1 cellular context compared by ENCODE assay signal in the genomic region with DNA sequence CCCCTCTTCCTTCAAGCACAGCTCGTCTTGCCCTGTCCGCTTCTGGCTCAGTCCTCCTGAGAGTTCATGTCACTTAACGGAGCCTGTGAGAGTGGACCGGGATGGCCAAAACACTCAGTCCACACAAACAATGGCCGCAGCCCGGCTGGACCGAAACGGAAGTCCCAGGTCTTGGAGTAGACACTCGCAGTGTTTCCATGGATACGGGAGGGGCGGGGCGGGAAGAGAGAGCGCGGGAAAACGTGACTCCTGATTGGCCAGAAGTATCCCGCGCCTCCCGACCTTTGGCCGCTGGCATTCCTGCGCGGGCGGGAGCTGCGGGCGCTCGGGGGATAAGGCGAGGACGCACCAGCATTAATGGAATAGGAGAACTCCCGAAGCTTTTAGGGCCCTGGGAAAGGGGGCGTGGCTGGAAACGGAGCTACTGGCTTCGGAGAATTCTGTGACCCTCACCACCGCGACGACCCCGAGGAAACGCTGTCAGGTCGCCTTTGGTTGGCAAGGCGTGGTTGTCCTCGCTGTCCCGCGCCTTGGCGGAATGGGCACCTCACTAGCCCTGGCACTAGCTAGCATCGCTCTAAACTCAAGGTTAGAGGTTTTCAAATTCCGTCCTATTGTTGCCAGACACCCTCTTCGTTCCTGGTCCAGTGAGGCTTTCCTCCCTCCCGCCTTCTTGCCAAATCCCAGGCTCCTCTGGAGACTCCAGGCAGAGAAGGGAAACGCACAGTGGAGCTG.
TF ChIP-seq lines count a peak whose summit lies in the region.

A gene with protein sequence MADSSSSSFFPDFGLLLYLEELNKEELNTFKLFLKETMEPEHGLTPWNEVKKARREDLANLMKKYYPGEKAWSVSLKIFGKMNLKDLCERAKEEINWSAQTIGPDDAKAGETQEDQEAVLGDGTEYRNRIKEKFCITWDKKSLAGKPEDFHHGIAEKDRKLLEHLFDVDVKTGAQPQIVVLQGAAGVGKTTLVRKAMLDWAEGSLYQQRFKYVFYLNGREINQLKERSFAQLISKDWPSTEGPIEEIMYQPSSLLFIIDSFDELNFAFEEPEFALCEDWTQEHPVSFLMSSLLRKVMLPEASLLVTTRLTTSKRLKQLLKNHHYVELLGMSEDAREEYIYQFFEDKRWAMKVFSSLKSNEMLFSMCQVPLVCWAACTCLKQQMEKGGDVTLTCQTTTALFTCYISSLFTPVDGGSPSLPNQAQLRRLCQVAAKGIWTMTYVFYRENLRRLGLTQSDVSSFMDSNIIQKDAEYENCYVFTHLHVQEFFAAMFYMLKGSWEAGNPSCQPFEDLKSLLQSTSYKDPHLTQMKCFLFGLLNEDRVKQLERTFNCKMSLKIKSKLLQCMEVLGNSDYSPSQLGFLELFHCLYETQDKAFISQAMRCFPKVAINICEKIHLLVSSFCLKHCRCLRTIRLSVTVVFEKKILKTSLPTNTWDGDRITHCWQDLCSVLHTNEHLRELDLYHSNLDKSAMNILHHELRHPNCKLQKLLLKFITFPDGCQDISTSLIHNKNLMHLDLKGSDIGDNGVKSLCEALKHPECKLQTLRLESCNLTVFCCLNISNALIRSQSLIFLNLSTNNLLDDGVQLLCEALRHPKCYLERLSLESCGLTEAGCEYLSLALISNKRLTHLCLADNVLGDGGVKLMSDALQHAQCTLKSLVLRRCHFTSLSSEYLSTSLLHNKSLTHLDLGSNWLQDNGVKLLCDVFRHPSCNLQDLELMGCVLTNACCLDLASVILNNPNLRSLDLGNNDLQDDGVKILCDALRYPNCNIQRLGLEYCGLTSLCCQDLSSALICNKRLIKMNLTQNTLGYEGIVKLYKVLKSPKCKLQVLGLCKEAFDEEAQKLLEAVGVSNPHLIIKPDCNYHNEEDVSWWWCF (plus strand): TSS at position 297 of the 735 bp plus-strand sequence. CDS start 18,108 bp downstream, outside the sequence.
A gene (minus strand): TSS at position 164 of the 735 bp plus-strand sequence. CDS start 17,511 bp downstream, outside the sequence.

TF ChIP-seq in HepG2, 621 proteins besides CTCF, POLR2A, EP300 and RAD21 (continued from another document and continues in another):
- TF ChIP-seq ZSCAN20 (CRISPR knock-in tag; IDR thresholded peaks at IDR 0.05; ENCODE audit: borderline replicate concordance) (peak; percentile 59; the same call in 1 of the 2 replicates), STAT5B (CRISPR knock-in tag; IDR thresholded peaks at IDR 0.05) (no peak), CREM (IDR thresholded peaks at IDR 0.05) (no peak), CREM (CRISPR knock-in tag; IDR thresholded peaks at IDR 0.05) (no peak), RARA (CRISPR knock-in tag; IDR thresholded peaks at IDR 0.05) (no peak), KLF11 (CRISPR knock-in tag; IDR thresholded peaks at IDR 0.05) (no peak), NR2F6 (IDR thresholded peaks at IDR 0.05) (peak; percentile 77), NR2F6 (CRISPR knock-in tag; IDR thresholded peaks at IDR 0.05) (peak; percentile 81), ZNF160 (CRISPR knock-in tag; IDR thresholded peaks at IDR 0.05) (no peak), NBN (conservative IDR thresholded peaks at IDR 0.05) (no peak), ZNF546 (CRISPR knock-in tag; conservative IDR thresholded peaks at IDR 0.05) (peak; percentile 45; the same call in 1 of the 2 replicates), HOXA9 (CRISPR knock-in tag; IDR thresholded peaks at IDR 0.05; ENCODE audit: borderline replicate concordance) (no peak), FLYWCH1 (CRISPR knock-in tag; IDR thresholded peaks at IDR 0.05) (no peak), ISL2 (CRISPR knock-in tag; IDR thresholded peaks at IDR 0.05) (no peak), MTF2 (CRISPR knock-in tag; IDR thresholded peaks at IDR 0.05; ENCODE audit: borderline replicate concordance) (no peak), ZNF251 (CRISPR knock-in tag; IDR thresholded peaks at IDR 0.05) (no peak), ZNF354B (CRISPR knock-in tag; IDR thresholded peaks at IDR 0.05) (no peak), KAT2B (IDR thresholded peaks at IDR 0.05; ENCODE audit: borderline replicate concordance, low read depth, low read length) (no peak), ZNF207 (IDR thresholded peaks at IDR 0.05; ENCODE audit: borderline replicate concordance) (no peak), REPIN1 (CRISPR knock-in tag; IDR thresholded peaks at IDR 0.05; ENCODE audit: borderline replicate concordance, low read depth) (no peak), SMARCE1 (IDR thresholded peaks at IDR 0.05; ENCODE audit: borderline replicate concordance) (no peak), MXI1 (IDR thresholded peaks at IDR 0.05; ENCODE audit: borderline replicate concordance, low read depth, low read length) (no peak; the same call in 2 of the 3 replicates), ZNF776 (CRISPR knock-in tag; IDR thresholded peaks at IDR 0.05) (no peak), IRF2 (CRISPR knock-in tag; IDR thresholded peaks at IDR 0.05) (no peak), TOPORS (CRISPR knock-in tag; IDR thresholded peaks at IDR 0.05) (no peak), MEF2D (CRISPR knock-in tag; IDR thresholded peaks at IDR 0.05) (no peak), ZNF766 (CRISPR knock-in tag; IDR thresholded peaks at IDR 0.05; ENCODE audit: borderline replicate concordance) (no peak), ZSCAN22 (CRISPR knock-in tag; IDR thresholded peaks at IDR 0.05) (no peak), ZNF335 (CRISPR knock-in tag; IDR thresholded peaks at IDR 0.05) (no peak), ZNF768 (CRISPR knock-in tag; IDR thresholded peaks at IDR 0.05) (no peak), NONO (IDR thresholded peaks at IDR 0.05) (no peak), NONO (CRISPR knock-in tag; conservative IDR thresholded peaks at IDR 0.05) (no peak), SIN3A (IDR thresholded peaks at IDR 0.05; ENCODE audit: borderline replicate concordance, low read depth, low read length) (peak; percentile 68; the same call in 1 of the 2 replicates), ZNF891 (CRISPR knock-in tag; IDR thresholded peaks at IDR 0.05) (no peak), CHD2 (IDR thresholded peaks at IDR 0.05; ENCODE audit: low read depth, low read length) (no peak), NAIF1 (CRISPR knock-in tag; IDR thresholded peaks at IDR 0.05; ENCODE audit: borderline replicate concordance) (no peak), ZFP82 (CRISPR knock-in tag; IDR thresholded peaks at IDR 0.05; ENCODE audit: borderline replicate concordance) (peak; percentile 37; the same call in 1 of the 2 replicates), HIVEP1 (CRISPR knock-in tag; IDR thresholded peaks at IDR 0.05) (no peak), ARNT2 (CRISPR knock-in tag; IDR thresholded peaks at IDR 0.05; ENCODE audit: low read depth) (0 out of 2 replicates have a peak, but pooled peaks have one; percentile 22), ZNF138 (CRISPR knock-in tag; IDR thresholded peaks at IDR 0.05; ENCODE audit: low read depth) (no peak), ATF7-NPFF (CRISPR knock-in tag; IDR thresholded peaks at IDR 0.05; ENCODE audit: low read depth) (no peak), HNF4A (CRISPR knock-in tag; IDR thresholded peaks at IDR 0.05) (peak; percentile 79), NR2F1 (CRISPR knock-in tag; IDR thresholded peaks at IDR 0.05) (peak; percentile 47 to 76; a peak in 1 of 4 replicates), PCBP2 (optimal IDR thresholded peaks at IDR 0.05; ENCODE audit: low read depth, low read length, poor library complexity, severe bottlenecking) (no peak), ZNF552 (CRISPR knock-in tag; IDR thresholded peaks at IDR 0.05; ENCODE audit: borderline replicate concordance) (no peak), KDM6A (CRISPR knock-in tag; IDR thresholded peaks at IDR 0.05; ENCODE audit: low read depth) (no peak), SMAD1 (CRISPR knock-in tag; IDR thresholded peaks at IDR 0.05; ENCODE audit: borderline replicate concordance, low read depth) (no peak), ATF1 (CRISPR knock-in tag; IDR thresholded peaks at IDR 0.05) (no peak)
- TF ChIP-seq, protein P1, sequence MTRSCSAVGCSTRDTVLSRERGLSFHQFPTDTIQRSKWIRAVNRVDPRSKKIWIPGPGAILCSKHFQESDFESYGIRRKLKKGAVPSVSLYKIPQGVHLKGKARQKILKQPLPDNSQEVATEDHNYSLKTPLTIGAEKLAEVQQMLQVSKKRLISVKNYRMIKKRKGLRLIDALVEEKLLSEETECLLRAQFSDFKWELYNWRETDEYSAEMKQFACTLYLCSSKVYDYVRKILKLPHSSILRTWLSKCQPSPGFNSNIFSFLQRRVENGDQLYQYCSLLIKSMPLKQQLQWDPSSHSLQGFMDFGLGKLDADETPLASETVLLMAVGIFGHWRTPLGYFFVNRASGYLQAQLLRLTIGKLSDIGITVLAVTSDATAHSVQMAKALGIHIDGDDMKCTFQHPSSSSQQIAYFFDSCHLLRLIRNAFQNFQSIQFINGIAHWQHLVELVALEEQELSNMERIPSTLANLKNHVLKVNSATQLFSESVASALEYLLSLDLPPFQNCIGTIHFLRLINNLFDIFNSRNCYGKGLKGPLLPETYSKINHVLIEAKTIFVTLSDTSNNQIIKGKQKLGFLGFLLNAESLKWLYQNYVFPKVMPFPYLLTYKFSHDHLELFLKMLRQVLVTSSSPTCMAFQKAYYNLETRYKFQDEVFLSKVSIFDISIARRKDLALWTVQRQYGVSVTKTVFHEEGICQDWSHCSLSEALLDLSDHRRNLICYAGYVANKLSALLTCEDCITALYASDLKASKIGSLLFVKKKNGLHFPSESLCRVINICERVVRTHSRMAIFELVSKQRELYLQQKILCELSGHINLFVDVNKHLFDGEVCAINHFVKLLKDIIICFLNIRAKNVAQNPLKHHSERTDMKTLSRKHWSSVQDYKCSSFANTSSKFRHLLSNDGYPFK (CRISPR knock-in tag; IDR thresholded peaks at IDR 0.05; ENCODE audit: borderline replicate concordance): no peak
- TF ChIP-seq, protein P2, sequence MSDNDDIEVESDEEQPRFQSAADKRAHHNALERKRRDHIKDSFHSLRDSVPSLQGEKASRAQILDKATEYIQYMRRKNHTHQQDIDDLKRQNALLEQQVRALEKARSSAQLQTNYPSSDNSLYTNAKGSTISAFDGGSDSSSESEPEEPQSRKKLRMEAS (IDR thresholded peaks at IDR 0.05): peak; percentile 88
- TF ChIP-seq, protein P3, sequence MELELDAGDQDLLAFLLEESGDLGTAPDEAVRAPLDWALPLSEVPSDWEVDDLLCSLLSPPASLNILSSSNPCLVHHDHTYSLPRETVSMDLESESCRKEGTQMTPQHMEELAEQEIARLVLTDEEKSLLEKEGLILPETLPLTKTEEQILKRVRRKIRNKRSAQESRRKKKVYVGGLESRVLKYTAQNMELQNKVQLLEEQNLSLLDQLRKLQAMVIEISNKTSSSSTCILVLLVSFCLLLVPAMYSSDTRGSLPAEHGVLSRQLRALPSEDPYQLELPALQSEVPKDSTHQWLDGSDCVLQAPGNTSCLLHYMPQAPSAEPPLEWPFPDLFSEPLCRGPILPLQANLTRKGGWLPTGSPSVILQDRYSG (CRISPR knock-in tag; IDR thresholded peaks at IDR 0.05): no peak
- TF ChIP-seq, protein P4, sequence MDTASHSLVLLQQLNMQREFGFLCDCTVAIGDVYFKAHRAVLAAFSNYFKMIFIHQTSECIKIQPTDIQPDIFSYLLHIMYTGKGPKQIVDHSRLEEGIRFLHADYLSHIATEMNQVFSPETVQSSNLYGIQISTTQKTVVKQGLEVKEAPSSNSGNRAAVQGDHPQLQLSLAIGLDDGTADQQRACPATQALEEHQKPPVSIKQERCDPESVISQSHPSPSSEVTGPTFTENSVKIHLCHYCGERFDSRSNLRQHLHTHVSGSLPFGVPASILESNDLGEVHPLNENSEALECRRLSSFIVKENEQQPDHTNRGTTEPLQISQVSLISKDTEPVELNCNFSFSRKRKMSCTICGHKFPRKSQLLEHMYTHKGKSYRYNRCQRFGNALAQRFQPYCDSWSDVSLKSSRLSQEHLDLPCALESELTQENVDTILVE (CRISPR knock-in tag; IDR thresholded peaks at IDR 0.05): no peak
- TF ChIP-seq, protein P5, sequence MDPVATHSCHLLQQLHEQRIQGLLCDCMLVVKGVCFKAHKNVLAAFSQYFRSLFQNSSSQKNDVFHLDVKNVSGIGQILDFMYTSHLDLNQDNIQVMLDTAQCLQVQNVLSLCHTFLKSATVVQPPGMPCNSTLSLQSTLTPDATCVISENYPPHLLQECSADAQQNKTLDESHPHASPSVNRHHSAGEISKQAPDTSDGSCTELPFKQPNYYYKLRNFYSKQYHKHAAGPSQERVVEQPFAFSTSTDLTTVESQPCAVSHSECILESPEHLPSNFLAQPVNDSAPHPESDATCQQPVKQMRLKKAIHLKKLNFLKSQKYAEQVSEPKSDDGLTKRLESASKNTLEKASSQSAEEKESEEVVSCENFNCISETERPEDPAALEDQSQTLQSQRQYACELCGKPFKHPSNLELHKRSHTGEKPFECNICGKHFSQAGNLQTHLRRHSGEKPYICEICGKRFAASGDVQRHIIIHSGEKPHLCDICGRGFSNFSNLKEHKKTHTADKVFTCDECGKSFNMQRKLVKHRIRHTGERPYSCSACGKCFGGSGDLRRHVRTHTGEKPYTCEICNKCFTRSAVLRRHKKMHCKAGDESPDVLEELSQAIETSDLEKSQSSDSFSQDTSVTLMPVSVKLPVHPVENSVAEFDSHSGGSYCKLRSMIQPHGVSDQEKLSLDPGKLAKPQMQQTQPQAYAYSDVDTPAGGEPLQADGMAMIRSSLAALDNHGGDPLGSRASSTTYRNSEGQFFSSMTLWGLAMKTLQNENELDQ (CRISPR knock-in tag; IDR thresholded peaks at IDR 0.05; ENCODE audit: borderline replicate concordance): no peak
- TF ChIP-seq, protein P6, sequence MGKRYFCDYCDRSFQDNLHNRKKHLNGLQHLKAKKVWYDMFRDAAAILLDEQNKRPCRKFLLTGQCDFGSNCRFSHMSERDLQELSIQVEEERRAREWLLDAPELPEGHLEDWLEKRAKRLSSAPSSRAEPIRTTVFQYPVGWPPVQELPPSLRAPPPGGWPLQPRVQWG (CRISPR knock-in tag; IDR thresholded peaks at IDR 0.05; ENCODE audit: borderline replicate concordance, low read depth): no peak
- TF ChIP-seq, protein P7, sequence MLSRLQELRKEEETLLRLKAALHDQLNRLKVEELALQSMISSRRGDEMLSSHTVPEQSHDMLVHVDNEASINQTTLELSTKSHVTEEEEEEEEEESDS (CRISPR knock-in tag; IDR thresholded peaks at IDR 0.05; ENCODE audit: borderline replicate concordance): no peak
- TF ChIP-seq, protein P8, sequence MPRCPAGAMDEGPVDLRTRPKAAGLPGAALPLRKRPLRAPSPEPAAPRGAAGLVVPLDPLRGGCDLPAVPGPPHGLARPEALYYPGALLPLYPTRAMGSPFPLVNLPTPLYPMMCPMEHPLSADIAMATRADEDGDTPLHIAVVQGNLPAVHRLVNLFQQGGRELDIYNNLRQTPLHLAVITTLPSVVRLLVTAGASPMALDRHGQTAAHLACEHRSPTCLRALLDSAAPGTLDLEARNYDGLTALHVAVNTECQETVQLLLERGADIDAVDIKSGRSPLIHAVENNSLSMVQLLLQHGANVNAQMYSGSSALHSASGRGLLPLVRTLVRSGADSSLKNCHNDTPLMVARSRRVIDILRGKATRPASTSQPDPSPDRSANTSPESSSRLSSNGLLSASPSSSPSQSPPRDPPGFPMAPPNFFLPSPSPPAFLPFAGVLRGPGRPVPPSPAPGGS (CRISPR knock-in tag; IDR thresholded peaks at IDR 0.05): no peak
- TF ChIP-seq, protein P9, sequence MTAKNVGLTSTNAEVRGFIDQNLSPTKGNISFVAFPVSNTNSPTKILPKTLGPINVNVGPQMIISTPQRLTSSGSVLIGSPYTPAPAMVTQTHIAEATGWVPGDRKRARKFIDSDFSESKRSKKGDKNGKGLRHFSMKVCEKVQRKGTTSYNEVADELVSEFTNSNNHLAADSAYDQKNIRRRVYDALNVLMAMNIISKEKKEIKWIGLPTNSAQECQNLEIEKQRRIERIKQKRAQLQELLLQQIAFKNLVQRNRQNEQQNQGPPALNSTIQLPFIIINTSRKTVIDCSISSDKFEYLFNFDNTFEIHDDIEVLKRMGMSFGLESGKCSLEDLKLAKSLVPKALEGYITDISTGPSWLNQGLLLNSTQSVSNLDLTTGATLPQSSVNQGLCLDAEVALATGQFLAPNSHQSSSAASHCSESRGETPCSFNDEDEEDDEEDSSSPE (CRISPR knock-in tag; IDR thresholded peaks at IDR 0.05): peak; percentile 98
